In genomic region chr10:74924251-74924954, GRCh38 we compare ENCODE assay signal across 9 cellular contexts.
DNase-seq lines count a peak whose midpoint lies in the region; TF ChIP-seq lines count a peak whose summit lies in the region.
"Had no signal": no experiment of that assay in that cellular context is flagged by ENCODE, and none has a peak within 500 bp of the region (broad histone marks: within the 10 kb centered on the region; RNA-seq: fewer than 3 reads in every experiment).

No MANE protein-coding gene starts in this region.

- H3K27me3 Mint-ChIP-seq in glutamatergic neuron (ENCODE audit: unreplicated experiment), result peaks cover 3% of the 10 kb centered on the region

- H3K27ac Mint-ChIP-seq in glutamatergic neuron (ENCODE audit: unreplicated experiment), result no peak overlapping the region
- H3K27ac Mint-ChIP-seq: T-helper 1 cell treated with Interleukin-12 subunit alpha and Interleukin-12 subunit beta and Interleukin-4 antibody, amounts not matched to agents 30 μg/mL and 1 μg/mL, for 36 hours had no signal

- peaks cover 4% of the 10 kb centered on the region for H3K9me3 Mint-ChIP-seq in glutamatergic neuron (ENCODE audit: unreplicated experiment)

- TF ChIP-seq CTCF in epithelial cell of proximal tubule (conservative IDR thresholded peaks at IDR 0.05; ENCODE audit: low read depth, low read length) (no peak), WERI-Rb-1 (IDR thresholded peaks at IDR 0.05; ENCODE audit: low read depth, low read length) (no peak), glutamatergic neuron (IDR thresholded peaks at IDR 0.05; ENCODE audit: partially characterized antibody, unreplicated experiment) (no peak)

- H3K4me1 Mint-ChIP-seq in glutamatergic neuron (ENCODE audit: low read depth, unreplicated experiment), result peaks cover 48% of the 10 kb centered on the region

- H3K9me3 ChIP-seq in WERI-Rb-1 (ENCODE audit: severe bottlenecking), result peaks cover 1% of the 10 kb centered on the region

- H3K27ac ChIP-seq in WERI-Rb-1, result no peak overlapping the region

- no peaks in the 10 kb centered on the region for H3K27me3 ChIP-seq in WERI-Rb-1 (ENCODE audit: insufficient read depth, low read depth, severe bottlenecking)

- DNase-seq in AG08396 (ENCODE audit: low spot score) (peak; percentile 67), NCI-H226 (peak; percentile 85), epithelial cell of proximal tubule (ENCODE audit: low read depth) (peak; percentile 95), myocyte (ENCODE audit: low read depth) (peak; percentile 74), WERI-Rb-1 (no peak), NCI-H774 (lab: John Stamatoyannopoulos, UW) (no peak), NCI-H2196 (lab: John Stamatoyannopoulos, UW; ENCODE audit: unreplicated experiment) (no peak), glutamatergic neuron (no peak)

- H3K4me3 ChIP-seq in epithelial cell of proximal tubule (ENCODE audit: low read depth, low read length) (no peak overlapping the region), WERI-Rb-1 (ENCODE audit: low read depth, low read length) (no peak overlapping the region)

- no peaks in the 10 kb centered on the region for H3K36me3 ChIP-seq in WERI-Rb-1

- no peak overlapping the region for H3K4me3 Mint-ChIP-seq in glutamatergic neuron (ENCODE audit: unreplicated experiment)
- H3K4me3 Mint-ChIP-seq: T-helper 1 cell treated with Interleukin-12 subunit alpha and Interleukin-12 subunit beta and Interleukin-4 antibody, amounts not matched to agents 30 μg/mL and 1 μg/mL, for 36 hours had no signal

- peaks cover 11% of the 10 kb centered on the region for H3K36me3 Mint-ChIP-seq in glutamatergic neuron (ENCODE audit: unreplicated experiment)

Comparison
In these comparisons a context has a peak if more than half of its experiments do, and no peak if none do; other contexts are left out.
1. DNase-seq: peak in AG08396 (single experiment), NCI-H226 (single experiment), epithelial cell of proximal tubule (single experiment) and myocyte (single experiment); none in WERI-Rb-1 (single experiment), NCI-H774 (single experiment), NCI-H2196 (single experiment) and glutamatergic neuron (single experiment).